Comparison of ENCODE assay signal across 24 cellular contexts in the genomic region with DNA sequence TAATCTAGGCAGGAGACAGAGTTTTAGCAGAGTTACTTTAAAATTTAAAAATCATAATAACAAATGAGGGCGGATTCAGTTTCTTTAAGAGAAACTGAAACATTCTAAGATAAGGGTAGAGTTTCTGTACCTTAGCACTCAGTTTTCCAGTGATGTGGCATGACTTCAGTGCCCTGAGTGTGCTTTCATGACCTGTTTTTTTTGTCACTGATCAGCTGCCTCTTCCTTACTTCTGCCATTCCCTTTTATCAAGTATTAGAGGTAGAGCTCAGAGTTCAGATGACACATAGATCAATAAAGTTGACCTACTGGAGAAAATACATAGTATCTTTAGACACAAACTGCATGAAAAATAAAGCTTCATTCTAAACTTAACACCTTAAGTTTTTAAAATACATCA.
"Had no signal": no experiment of that assay in that cellular context is flagged by ENCODE, and none has a peak within 500 bp of the region (broad histone marks: within the 10 kb centered on the region; RNA-seq: fewer than 3 reads in every experiment).

No MANE protein-coding gene starts in this region.

- H3K4me3 Mint-ChIP-seq: activated CD4-positive, alpha-beta T cell treated with anti-CD3 and anti-CD28 coated beads for 36 hours; activated CD4-positive, alpha-beta T cell treated with anti-CD3 and anti-CD28 coated beads, Interleukin-2, amount 10 ng/mL, durations not matched to agents 7 days and 5 days; activated CD8-positive, alpha-beta T cell treated with anti-CD3 and anti-CD28 coated beads, Interleukin-2, amount 10 ng/mL, durations not matched to agents 7 days and 5 days; activated naive CD4-positive, alpha-beta T cell treated with anti-CD3 and anti-CD28 coated beads, Interleukin-2, amount 10 ng/mL, durations not matched to agents 7 days and 5 days; activated naive CD8-positive, alpha-beta T cell; activated T-cell treated with anti-CD3 and anti-CD28 coated beads, Interleukin-2, amount 50 U/mL, for 24 hours had no signal

- H3K27ac Mint-ChIP-seq: activated CD4-positive, alpha-beta T cell treated with anti-CD3 and anti-CD28 coated beads for 36 hours; activated CD4-positive, alpha-beta T cell treated with anti-CD3 and anti-CD28 coated beads, Interleukin-2, amount 10 ng/mL, durations not matched to agents 7 days and 5 days; activated CD8-positive, alpha-beta T cell treated with anti-CD3 and anti-CD28 coated beads, Interleukin-2, amount 10 ng/mL, durations not matched to agents 7 days and 5 days; activated naive CD4-positive, alpha-beta T cell treated with anti-CD3 and anti-CD28 coated beads, Interleukin-2, amount 10 ng/mL, durations not matched to agents 7 days and 5 days; activated naive CD8-positive, alpha-beta T cell; activated T-cell treated with anti-CD3 and anti-CD28 coated beads, Interleukin-2, amount 50 U/mL, for 24 hours had no signal

- H3K4me1 ChIP-seq: ascending aorta had no signal

- H3K9me3 Mint-ChIP-seq: activated naive CD4-positive, alpha-beta T cell treated with anti-CD3 and anti-CD28 coated beads, Interleukin-2, amount 10 ng/mL, durations not matched to agents 7 days and 5 days had no signal

- H3K4me3 ChIP-seq: ascending aorta, K562, PC-9 had no signal

- H3K27me3 Mint-ChIP-seq: activated CD4-positive, alpha-beta T cell treated with anti-CD3 and anti-CD28 coated beads for 36 hours; activated CD4-positive, alpha-beta T cell treated with anti-CD3 and anti-CD28 coated beads, Interleukin-2, amount 10 ng/mL, durations not matched to agents 7 days and 5 days; activated naive CD4-positive, alpha-beta T cell treated with anti-CD3 and anti-CD28 coated beads, Interleukin-2, amount 10 ng/mL, durations not matched to agents 7 days and 5 days; activated naive CD8-positive, alpha-beta T cell; activated T-cell treated with anti-CD3 and anti-CD28 coated beads, Interleukin-2, amount 50 U/mL, for 24 hours had no signal

- H3K27me3 ChIP-seq: ascending aorta had no signal

- DNase-seq: activated CD4-positive, alpha-beta T cell treated with anti-CD3 and anti-CD28 coated beads for 36 hours; activated CD4-positive, alpha-beta T cell treated with anti-CD3 and anti-CD28 coated beads, Interleukin-2, amount 10 ng/mL, durations not matched to agents 7 days and 5 days; activated CD4-positive, alpha-beta T cell treated with anti-CD3 and anti-CD28 coated beads, Interleukin-2, amount 50 U/mL, for 48 hours; activated CD8-positive, alpha-beta T cell treated with anti-CD3 and anti-CD28 coated beads, Interleukin-2, amount 10 ng/mL, durations not matched to agents 7 days and 5 days; activated effector memory CD4-positive, alpha-beta T cell treated with Interleukin-2 at 50 U/mL for 16 hours; activated naive CD4-positive, alpha-beta T cell treated with anti-CD3 and anti-CD28 coated beads, Interleukin-2, amount 10 ng/mL, durations not matched to agents 7 days and 5 days; activated T-cell treated with anti-CD3 and anti-CD28 coated beads, Interleukin-2, amount 50 U/mL, for 24 hours; amygdala; IMR-90; Karpas-422; MV-4-11; NCI-H1092; NCI-H1436 treated with DMSO at 0.1 percent for 48 hours; NCI-H1694 treated with DMSO at 0.1 percent for 48 hours; NCI-H2029; NCI-H345; NCI-H524 treated with DMSO at 0.1 percent for 48 hours; PC-9; Right ventricle myocardium superior; SW 1271; T-helper 1 cell had no signal

- ATAC-seq: activated CD4-positive, alpha-beta T cell treated with anti-CD3 and anti-CD28 coated beads for 36 hours; activated CD8-positive, alpha-beta T cell treated with anti-CD3 and anti-CD28 coated beads, Interleukin-2, amount 10 ng/mL, durations not matched to agents 7 days and 5 days; K562 had no signal

- H3K27ac ChIP-seq: ascending aorta, PC-9 had no signal

- H3K9me3 ChIP-seq: ascending aorta had no signal
